Comparison of ENCODE assay signal across 10 cellular contexts in the genomic region with DNA sequence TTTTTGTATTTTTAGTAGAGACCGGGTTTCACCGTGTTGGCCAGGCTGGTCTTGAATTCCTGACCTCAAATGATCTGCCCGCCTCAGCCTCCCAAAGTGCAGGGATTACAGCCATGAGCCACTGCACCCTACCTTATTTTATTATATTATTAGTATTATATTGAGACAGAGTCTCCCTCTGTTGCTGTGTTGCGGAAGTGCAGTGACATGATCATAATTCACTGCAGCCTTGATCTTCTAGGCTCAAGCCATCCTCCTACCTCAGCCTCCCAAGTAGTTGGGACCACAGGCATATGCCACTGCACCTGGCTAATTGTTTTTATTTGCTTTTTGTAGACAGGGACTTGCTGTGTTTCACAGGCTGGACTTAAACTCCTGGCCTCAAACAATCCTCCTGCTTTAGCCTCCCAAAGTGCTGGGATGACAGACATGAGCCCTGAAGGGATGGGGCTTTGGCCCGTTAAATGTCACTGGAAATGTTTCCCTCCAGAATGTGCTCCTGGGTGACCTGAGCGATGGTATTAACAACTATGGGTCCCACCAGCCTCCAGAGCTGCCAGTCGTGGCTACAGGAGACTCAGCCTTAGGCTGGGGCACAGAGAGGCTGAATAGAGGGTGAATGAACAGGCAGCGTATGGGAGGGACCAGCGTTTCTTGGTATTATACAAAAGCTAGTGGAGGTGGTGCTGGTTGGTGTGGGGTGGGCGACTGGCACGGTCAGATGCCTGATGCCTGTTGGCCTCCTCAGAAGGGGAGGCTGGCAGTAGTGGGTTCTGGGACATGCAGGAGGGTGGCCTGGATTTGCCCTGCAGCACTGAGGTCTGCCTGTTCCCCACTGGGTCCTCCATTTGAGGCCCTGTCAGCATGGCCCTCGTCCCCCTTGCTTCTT. TPM values are rescaled to one million over a fixed set of nuclear protein-coding genes. Genes with fewer than 3 reads are reported as not detected.
DNase-seq lines count a peak whose midpoint lies in the region; ATAC-seq, FAIRE-seq and TF ChIP-seq lines count a peak whose summit lies in the region.
"Had no signal": no experiment of that assay in that cellular context is flagged by ENCODE, and none has a peak within 500 bp of the region (broad histone marks: within the 10 kb centered on the region; RNA-seq: fewer than 3 reads in every experiment).

No MANE protein-coding gene starts in this region.

- H3K27me3 ChIP-seq in BE2C (no peaks in the 10 kb centered on the region), kidney epithelial cell (ENCODE audit: control insufficient read depth, insufficient read depth, low read length) (no peaks in the 10 kb centered on the region)

- no peaks in the 10 kb centered on the region for H3K4me1 ChIP-seq in BE2C

- ATAC-seq in GM21447 (IDR thresholded peaks at IDR 0.05; ENCODE audit: unreplicated experiment) (no peak), HG02981 (IDR thresholded peaks at IDR 0.05; ENCODE audit: unreplicated experiment) (no peak)

- FAIRE-seq in RCC 7860 (lab: Jason Lieb, UNC) = no peak

- H3K9me3 ChIP-seq in BE2C = no peaks in the 10 kb centered on the region

- H3K36me3 ChIP-seq in BE2C (no peaks in the 10 kb centered on the region), kidney epithelial cell (ENCODE audit: control insufficient read depth, insufficient read depth, low read length) (peaks cover 3% of the 10 kb centered on the region)

- H3K4me3 ChIP-seq in BE2C (ENCODE audit: low read depth, low read length) = no peak overlapping the region
- H3K4me3 ChIP-seq in kidney epithelial cell (ENCODE audit: low read depth, low read length) = no peak overlapping the region

- DNase-seq in BE2C (no peak), kidney epithelial cell (ENCODE audit: low read depth) (no peak), RCC 7860 (ENCODE audit: low spot score) (no peak)
- no peak for DNase-seq in activated CD4-positive, CD25-positive, alpha-beta regulatory T cell treated with anti-CD3 and anti-CD28 coated beads, Interleukin-2, amount 50 U/mL, for 72 hours
- DNase-seq: activated naive CD4-positive, alpha-beta T cell treated with anti-CD3 and anti-CD28 coated beads, Interleukin-2, amount 50 U/mL, for 16 hours; NCI-H1105 had no signal

- peak; percentile 49 for TF ChIP-seq CTCF in BE2C (IDR thresholded peaks at IDR 0.05; ENCODE audit: low read depth, low read length)
- TF ChIP-seq CTCF in GM12873 (IDR thresholded peaks at IDR 0.05; ENCODE audit: insufficient read depth, low read depth, low read length, missing control alignments) = peak; percentile 36
- TF ChIP-seq CTCF in VCaP (conservative IDR thresholded peaks at IDR 0.05) = peak; percentile 72
- TF ChIP-seq CTCF in kidney epithelial cell (IDR thresholded peaks at IDR 0.05; ENCODE audit: insufficient read depth, low read length, poor library complexity, severe bottlenecking) = peak; percentile 17

- no peak overlapping the region for H3K27ac ChIP-seq in VCaP

RNA-seq across cellular contexts. Expression of a gene that starts 7.3 kb away (rescaled TPM):
- polyA plus RNA-seq in BE2C (2012; ENCODE audit: insufficient read depth, insufficient read length, low read depth) = 8.0 TPM
- 20.9 and 22.0 TPM in 2 replicates for total RNA-seq in kidney epithelial cell

RNA-seq across cellular contexts. Expression of a gene that starts 11.6 kb away (rescaled TPM):
- 335 TPM for polyA plus RNA-seq in BE2C (2012; ENCODE audit: insufficient read depth, insufficient read length, low read depth)
- 74.5 and 107 TPM in 2 replicates for total RNA-seq in kidney epithelial cell

RNA-seq across cellular contexts. Expression of a gene that starts 51.8 kb away (rescaled TPM):
- polyA plus RNA-seq in BE2C (2012; ENCODE audit: insufficient read depth, insufficient read length, low read depth) = 59.5 TPM
- 34.0 and 35.7 TPM in 2 replicates for total RNA-seq in kidney epithelial cell

Comparison
In these comparisons a context has a peak if more than half of its experiments do, and no peak if none do; other contexts are left out.
1. CTCF ChIP-seq: peak in every context shown above with its lines; median percentile 72 in VCaP; 49 in BE2C; 36 in GM12873; 17 in kidney epithelial cell.